Comparison of ENCODE assay signal across 1 cellular context in genomic region chr4:40991908-40992307, GRCh38.
TF ChIP-seq lines count a peak whose summit lies in the region.

No MANE protein-coding gene starts in this region.

TF ChIP-seq in GM12878, 131 proteins besides CTCF, POLR2A, EP300 and RAD21 (continued from another document and continues in another):
- TF ChIP-seq REST (IDR thresholded peaks at IDR 0.05; ENCODE audit: low read depth, low read length) (no peak), ATF3 (IDR thresholded peaks at IDR 0.05; ENCODE audit: borderline replicate concordance, extremely low read depth, low read depth, low read length) (no peak), IRF5 (IDR thresholded peaks at IDR 0.05; ENCODE audit: borderline replicate concordance) (no peak), RB1 (IDR thresholded peaks at IDR 0.05; ENCODE audit: borderline replicate concordance) (no peak), POLR2AphosphoS2 (IDR thresholded peaks at IDR 0.05; ENCODE audit: low read depth, low read length) (no peak), ESRRA (IDR thresholded peaks at IDR 0.05; ENCODE audit: low read length) (no peak), PAX5 (IDR thresholded peaks at IDR 0.05; ENCODE audit: borderline replicate concordance, low read depth, low read length) (peak; percentile 79; the same call in 1 of the 2 replicates), ZNF24 (IDR thresholded peaks at IDR 0.05) (no peak), LARP7 (IDR thresholded peaks at IDR 0.05) (no peak), SIX5 (IDR thresholded peaks at IDR 0.05; ENCODE audit: low read depth, low read length, severe bottlenecking) (no peak), EGR1 (IDR thresholded peaks at IDR 0.05; ENCODE audit: borderline replicate concordance in 1 of 2, low read depth in 2 of 2, low read length in 2 of 2) (no peak), FOXM1 (IDR thresholded peaks at IDR 0.05; ENCODE audit: low read depth, low read length) (peak; percentile 25), ZBTB40 (IDR thresholded peaks at IDR 0.05; ENCODE audit: borderline replicate concordance) (no peak), SRF (IDR thresholded peaks at IDR 0.05; ENCODE audit: low read depth in 2 of 2, low read length in 2 of 2) (no peak), ELK1 (IDR thresholded peaks at IDR 0.05; ENCODE audit: low read depth, low read length) (no peak), TCF3 (IDR thresholded peaks at IDR 0.05; ENCODE audit: borderline replicate concordance, insufficient read depth, low read depth, low read length) (0 out of 2 replicates have a peak, but pooled peaks have one; percentile 66), CBFB (IDR thresholded peaks at IDR 0.05; ENCODE audit: low read depth) (no peak), MEF2A (IDR thresholded peaks at IDR 0.05; ENCODE audit: insufficient read depth, low read depth, low read length) (peak; percentile 95), SMC3 (IDR thresholded peaks at IDR 0.05; ENCODE audit: borderline replicate concordance, low read length) (peak; percentile 11; the same call in 1 of the 2 replicates), BACH1 (IDR thresholded peaks at IDR 0.05; ENCODE audit: borderline replicate concordance) (no peak), SUZ12 (IDR thresholded peaks at IDR 0.05; ENCODE audit: unreplicated experiment) (no peak), STAT3 (IDR thresholded peaks at IDR 0.05; ENCODE audit: low read depth, low read length) (peak; percentile 47; the same call in 1 of the 2 replicates), E2F4 (IDR thresholded peaks at IDR 0.05; ENCODE audit: low read depth, low read length) (no peak), ETV6 (conservative IDR thresholded peaks at IDR 0.05 in 1 of 2, IDR thresholded peaks at IDR 0.05 in 1 of 2; ENCODE audit: borderline replicate concordance in 1 of 2, low read depth in 1 of 2) (peak in 1 of 2 experiments; percentile 77; a peak in 2 of 4 replicates), CBX5 (IDR thresholded peaks at IDR 0.05; ENCODE audit: low read depth) (0 out of 2 replicates have a peak, but pooled peaks have one; percentile 82), CHD1 (IDR thresholded peaks at IDR 0.05; ENCODE audit: low read depth, low read length) (no peak), NRF1 (conservative IDR thresholded peaks at IDR 0.05; ENCODE audit: low read depth, low read length) (no peak), USF2 (IDR thresholded peaks at IDR 0.05; ENCODE audit: borderline replicate concordance, low read depth, low read length) (no peak), NR2F1 (conservative IDR thresholded peaks at IDR 0.05) (no peak), YY1 (IDR thresholded peaks at IDR 0.05; ENCODE audit: low read depth, low read length) (no peak), CEBPB (IDR thresholded peaks at IDR 0.05; ENCODE audit: borderline replicate concordance in 1 of 2, low read depth in 2 of 2, low read length in 2 of 2) (no peak), BCL3 (IDR thresholded peaks at IDR 0.05; ENCODE audit: borderline replicate concordance, insufficient read depth, low read depth, low read length, poor library complexity, severe bottlenecking) (peak; percentile 57), BCLAF1 (IDR thresholded peaks at IDR 0.05) (no peak), ZNF687 (IDR thresholded peaks at IDR 0.05) (no peak), CREM (IDR thresholded peaks at IDR 0.05; ENCODE audit: low read depth) (peak; percentile 77), RAD51 (IDR thresholded peaks at IDR 0.05) (no peak), NFIC (IDR thresholded peaks at IDR 0.05; ENCODE audit: low read depth, low read length) (peak; percentile 67)
